Comparison of ENCODE assay signal across 14 cellular contexts in the genomic region with DNA sequence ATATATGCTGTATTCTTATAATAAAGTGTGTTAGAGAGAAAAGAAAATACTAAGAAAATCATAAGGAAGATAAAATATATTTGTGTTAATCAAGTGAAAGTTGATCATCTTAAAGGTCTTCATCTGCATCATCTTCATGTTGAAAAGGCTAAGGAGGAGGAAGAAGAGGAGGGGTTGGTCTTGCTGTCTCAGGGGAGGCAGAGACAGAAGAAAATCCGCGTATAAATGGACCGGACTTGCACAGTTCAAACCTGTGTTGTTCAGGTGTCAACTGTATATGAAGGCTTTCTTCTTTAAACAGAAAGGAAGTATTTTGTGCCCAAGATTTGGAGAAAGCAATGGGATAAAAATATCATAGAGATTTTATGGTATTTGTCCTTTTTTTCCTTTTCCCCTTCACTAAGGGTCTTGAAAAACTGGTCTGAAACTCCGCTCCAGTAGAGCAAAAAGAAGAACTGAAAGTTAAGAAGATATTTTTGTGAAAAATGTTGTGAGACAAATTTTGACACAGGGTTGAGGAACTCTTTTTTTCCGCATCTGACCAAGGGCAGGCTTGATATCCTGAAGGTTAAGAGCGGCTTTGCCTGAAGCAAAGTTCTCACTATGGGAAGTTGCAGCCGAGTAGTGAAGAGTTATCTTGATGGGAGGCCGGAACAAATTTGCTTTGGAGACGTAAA.
DNase-seq lines count a peak whose midpoint lies in the region; ATAC-seq and TF ChIP-seq lines count a peak whose summit lies in the region.
"Had no signal": no experiment of that assay in that cellular context is flagged by ENCODE, and none has a peak within 500 bp of the region (broad histone marks: within the 10 kb centered on the region; RNA-seq: fewer than 3 reads in every experiment).

No MANE protein-coding gene starts in this region.

- TF ChIP-seq EP300 in stomach (IDR thresholded peaks at IDR 0.05): no peak

- CTCF ChIA-PET in activated CD4-positive, alpha-beta T cell treated with anti-CD3 and anti-CD28 coated beads for 36 hours (lab: Charles Lee): no interaction called here

- WGBS in stomach, 5 donors: 86 to 95% (median 93%) methylated on average over 9 of the region's 9 CpGs

- H3K4me1 Mint-ChIP-seq in activated CD4-positive, alpha-beta T cell treated with anti-CD3 and anti-CD28 coated beads for 36 hours: no peaks in the 10 kb centered on the region

- peaks cover 0 to 10% (median 4%) of the 10 kb centered on the region in 4 donors for H3K4me1 ChIP-seq in stomach

- H3K36me3 Mint-ChIP-seq in activated CD4-positive, alpha-beta T cell treated with anti-CD3 and anti-CD28 coated beads for 36 hours (ENCODE audit: low read depth): no peaks in the 10 kb centered on the region

- H3K9me3 Mint-ChIP-seq in activated CD4-positive, alpha-beta T cell treated with anti-CD3 and anti-CD28 coated beads for 36 hours (ENCODE audit: low read depth): no peaks in the 10 kb centered on the region
- H3K9me3 Mint-ChIP-seq: activated naive CD4-positive, alpha-beta T cell treated with anti-CD3 and anti-CD28 coated beads for 36 hours; T-helper 2 cell treated with Interferon-gamma antibody and Interleukin-4, amounts not matched to agents 5 μg/mL and 100 μg/mL, for 36 hours had no signal

- H3K27ac Mint-ChIP-seq in activated CD4-positive, alpha-beta T cell treated with anti-CD3 and anti-CD28 coated beads for 36 hours: no peak overlapping the region
- H3K27ac Mint-ChIP-seq: activated naive CD4-positive, alpha-beta T cell treated with anti-CD3 and anti-CD28 coated beads for 36 hours; progenitor cell of endocrine pancreas; T-helper 2 cell treated with Interferon-gamma antibody and Interleukin-4, amounts not matched to agents 5 μg/mL and 100 μg/mL, for 36 hours had no signal

- TF ChIP-seq CTCF in GM12865 (IDR thresholded peaks at IDR 0.05; ENCODE audit: insufficient read depth, low read depth, low read length, missing control alignments) (no peak), stomach (IDR thresholded peaks at IDR 0.05) (no peak)

- no peak for TF ChIP-seq POLR2A in stomach (IDR thresholded peaks at IDR 0.05)

- H3K9me3 ChIP-seq in stomach: no peaks in the 10 kb centered on the region
- H3K9me3 ChIP-seq: mucosa of descending colon had no signal

- no peaks in the 10 kb centered on the region for H3K36me3 ChIP-seq in stomach

- POLR2A ChIA-PET in activated CD4-positive, alpha-beta T cell treated with anti-CD3 and anti-CD28 coated beads for 36 hours (lab: Charles Lee): no interaction called here

- peak; percentile 52 for ATAC-seq in GM19463 (IDR thresholded peaks at IDR 0.05; ENCODE audit: unreplicated experiment)
- ATAC-seq in HG02884 (IDR thresholded peaks at IDR 0.05; ENCODE audit: unreplicated experiment): peak; percentile 53
- ATAC-seq in activated CD4-positive, alpha-beta T cell treated with anti-CD3 and anti-CD28 coated beads for 36 hours: no peak
- ATAC-seq: mucosa of descending colon had no signal

- intact Hi-C loops in activated CD4-positive, alpha-beta T cell treated with anti-CD3 and anti-CD28 coated beads for 36 hours (cut with DNase I, micrococcal nuclease): no loop called here
- intact Hi-C loops in stomach (cut with DNase I; ENCODE audit: low total_unique reads): no loop called here

- no peak overlapping the region for H3K4me3 Mint-ChIP-seq in activated CD4-positive, alpha-beta T cell treated with anti-CD3 and anti-CD28 coated beads for 36 hours
- H3K4me3 Mint-ChIP-seq: activated naive CD4-positive, alpha-beta T cell treated with anti-CD3 and anti-CD28 coated beads for 36 hours; T-helper 2 cell treated with Interferon-gamma antibody and Interleukin-4, amounts not matched to agents 5 μg/mL and 100 μg/mL, for 36 hours had no signal

- H3K27ac ChIP-seq in stomach: no peak overlapping the region

- peaks cover 3% of the 10 kb centered on the region for H3K27me3 Mint-ChIP-seq in activated CD4-positive, alpha-beta T cell treated with anti-CD3 and anti-CD28 coated beads for 36 hours
- H3K27me3 Mint-ChIP-seq: progenitor cell of endocrine pancreas had no signal

- DNase-seq in GM12865 (ENCODE audit: low read depth) (peak; percentile 12), MV-4-11 (lab: John Stamatoyannopoulos, UW) (peak; percentile 88), stomach (no peak), NCI-H1105 (lab: John Stamatoyannopoulos, UW) (no peak), NCI-H1092 (lab: John Stamatoyannopoulos, UW) (no peak)
- DNase-seq in activated CD4-positive, alpha-beta T cell treated with anti-CD3 and anti-CD28 coated beads for 36 hours: no peak
- DNase-seq: activated naive CD4-positive, alpha-beta T cell treated with anti-CD3 and anti-CD28 coated beads for 36 hours; DMS 273 treated with DMSO at 0.1 percent for 48 hours; mucosa of descending colon; NCI-H345 had no signal

- no peaks in the 10 kb centered on the region for H3K27me3 ChIP-seq in stomach

- H3K4me3 ChIP-seq in GM12865 (ENCODE audit: low read depth, low read length): no peak overlapping the region
- no peak overlapping the region for H3K4me3 ChIP-seq in stomach
- H3K4me3 ChIP-seq: mucosa of descending colon had no signal

Comparison
In these comparisons a context has a peak if more than half of its experiments do, and no peak if none do; other contexts are left out.
1. DNase-seq: peak in GM12865 (single experiment) and MV-4-11 (single experiment); none in activated CD4-positive, alpha-beta T cell treated with anti-CD3 and anti-CD28 coated beads for 36 hours (single experiment), stomach (single experiment), NCI-H1105 (single experiment) and NCI-H1092 (single experiment).